ENCODE assay signal across 1 cellular context in the genomic region with DNA sequence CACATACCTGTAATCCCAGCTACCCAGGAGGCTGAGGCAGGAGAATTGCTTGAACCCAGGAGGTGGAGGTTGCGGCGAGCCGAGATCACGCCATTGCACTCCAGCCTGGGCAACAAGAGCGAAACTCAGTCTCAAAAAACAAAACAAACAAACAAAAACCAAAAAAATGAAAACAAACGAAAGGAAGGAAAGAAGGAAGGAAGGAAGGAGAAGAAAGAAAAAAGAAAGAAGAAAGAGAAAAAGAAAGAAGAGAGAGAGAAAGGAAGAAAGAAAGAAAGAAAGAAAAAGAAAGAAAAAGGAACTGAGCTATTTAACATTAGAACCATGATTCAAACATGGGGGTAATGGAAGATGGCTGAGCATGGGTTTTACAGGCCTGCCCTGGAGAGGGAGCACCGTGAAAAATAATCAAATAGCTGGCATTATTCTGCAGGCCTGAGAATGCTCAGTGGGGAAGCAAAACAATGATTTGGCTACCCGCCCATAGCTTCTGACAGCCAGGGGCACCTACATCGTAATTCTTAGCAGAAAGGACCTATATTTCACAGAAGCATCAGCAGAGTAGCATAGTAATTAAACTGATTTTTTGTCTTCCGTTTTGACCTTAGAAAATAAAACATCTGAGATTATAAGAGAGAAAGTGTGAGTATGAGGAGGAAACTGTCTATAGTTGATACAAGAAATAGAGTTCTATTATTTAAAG.
TF ChIP-seq lines count a peak whose summit lies in the region.

No MANE protein-coding gene starts in this region.

TF ChIP-seq in SK-N-SH, 30 proteins besides CTCF, POLR2A, EP300 and RAD21 (continued from another document):
- TF ChIP-seq, protein P1, sequence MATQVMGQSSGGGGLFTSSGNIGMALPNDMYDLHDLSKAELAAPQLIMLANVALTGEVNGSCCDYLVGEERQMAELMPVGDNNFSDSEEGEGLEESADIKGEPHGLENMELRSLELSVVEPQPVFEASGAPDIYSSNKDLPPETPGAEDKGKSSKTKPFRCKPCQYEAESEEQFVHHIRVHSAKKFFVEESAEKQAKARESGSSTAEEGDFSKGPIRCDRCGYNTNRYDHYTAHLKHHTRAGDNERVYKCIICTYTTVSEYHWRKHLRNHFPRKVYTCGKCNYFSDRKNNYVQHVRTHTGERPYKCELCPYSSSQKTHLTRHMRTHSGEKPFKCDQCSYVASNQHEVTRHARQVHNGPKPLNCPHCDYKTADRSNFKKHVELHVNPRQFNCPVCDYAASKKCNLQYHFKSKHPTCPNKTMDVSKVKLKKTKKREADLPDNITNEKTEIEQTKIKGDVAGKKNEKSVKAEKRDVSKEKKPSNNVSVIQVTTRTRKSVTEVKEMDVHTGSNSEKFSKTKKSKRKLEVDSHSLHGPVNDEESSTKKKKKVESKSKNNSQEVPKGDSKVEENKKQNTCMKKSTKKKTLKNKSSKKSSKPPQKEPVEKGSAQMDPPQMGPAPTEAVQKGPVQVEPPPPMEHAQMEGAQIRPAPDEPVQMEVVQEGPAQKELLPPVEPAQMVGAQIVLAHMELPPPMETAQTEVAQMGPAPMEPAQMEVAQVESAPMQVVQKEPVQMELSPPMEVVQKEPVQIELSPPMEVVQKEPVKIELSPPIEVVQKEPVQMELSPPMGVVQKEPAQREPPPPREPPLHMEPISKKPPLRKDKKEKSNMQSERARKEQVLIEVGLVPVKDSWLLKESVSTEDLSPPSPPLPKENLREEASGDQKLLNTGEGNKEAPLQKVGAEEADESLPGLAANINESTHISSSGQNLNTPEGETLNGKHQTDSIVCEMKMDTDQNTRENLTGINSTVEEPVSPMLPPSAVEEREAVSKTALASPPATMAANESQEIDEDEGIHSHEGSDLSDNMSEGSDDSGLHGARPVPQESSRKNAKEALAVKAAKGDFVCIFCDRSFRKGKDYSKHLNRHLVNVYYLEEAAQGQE (IDR thresholded peaks at IDR 0.05; ENCODE audit: low read depth, low read length) = no peak
- no peak for TF ChIP-seq FOSL2 (IDR thresholded peaks at IDR 0.05; ENCODE audit: borderline replicate concordance, low read depth)
- no peak for TF ChIP-seq IRF3 (IDR thresholded peaks at IDR 0.05; ENCODE audit: low read depth, low read length)
- TF ChIP-seq TCF12 (IDR thresholded peaks at IDR 0.05) = no peak
- 0 out of 2 replicates have a peak, but pooled peaks have one; percentile 13 for TF ChIP-seq SMC3 (IDR thresholded peaks at IDR 0.05; ENCODE audit: low read depth, low read length)
- TF ChIP-seq, protein P2, sequence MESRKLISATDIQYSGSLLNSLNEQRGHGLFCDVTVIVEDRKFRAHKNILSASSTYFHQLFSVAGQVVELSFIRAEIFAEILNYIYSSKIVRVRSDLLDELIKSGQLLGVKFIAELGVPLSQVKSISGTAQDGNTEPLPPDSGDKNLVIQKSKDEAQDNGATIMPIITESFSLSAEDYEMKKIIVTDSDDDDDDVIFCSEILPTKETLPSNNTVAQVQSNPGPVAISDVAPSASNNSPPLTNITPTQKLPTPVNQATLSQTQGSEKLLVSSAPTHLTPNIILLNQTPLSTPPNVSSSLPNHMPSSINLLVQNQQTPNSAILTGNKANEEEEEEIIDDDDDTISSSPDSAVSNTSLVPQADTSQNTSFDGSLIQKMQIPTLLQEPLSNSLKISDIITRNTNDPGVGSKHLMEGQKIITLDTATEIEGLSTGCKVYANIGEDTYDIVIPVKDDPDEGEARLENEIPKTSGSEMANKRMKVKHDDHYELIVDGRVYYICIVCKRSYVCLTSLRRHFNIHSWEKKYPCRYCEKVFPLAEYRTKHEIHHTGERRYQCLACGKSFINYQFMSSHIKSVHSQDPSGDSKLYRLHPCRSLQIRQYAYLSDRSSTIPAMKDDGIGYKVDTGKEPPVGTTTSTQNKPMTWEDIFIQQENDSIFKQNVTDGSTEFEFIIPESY (IDR thresholded peaks at IDR 0.05; ENCODE audit: borderline replicate concordance, low read depth) = no peak
